ENCODE assay signal across 10 cellular contexts in genomic region chr19:47253467-47253881, GRCh38. TPM values are rescaled to one million over a fixed set of nuclear protein-coding genes. Genes with fewer than 3 reads are reported as not detected.
DNase-seq lines count a peak whose midpoint lies in the region; ATAC-seq, FAIRE-seq and TF ChIP-seq lines count a peak whose summit lies in the region.
"Had no signal": no experiment of that assay in that cellular context is flagged by ENCODE, and none has a peak within 500 bp of the region (broad histone marks: within the 10 kb centered on the region; RNA-seq: fewer than 3 reads in every experiment).

No MANE protein-coding gene starts in this region.

- H3K79me1 ChIP-seq in trophoblast cell (ENCODE audit: low read length): peaks cover 18% of the 10 kb centered on the region

- no peaks in the 10 kb centered on the region for H3K9me3 ChIP-seq in HAP-1
- no peaks in the 10 kb centered on the region for H3K9me3 ChIP-seq in trophoblast cell (ENCODE audit: insufficient read depth, low read depth, low read length)

- H3K27ac ChIP-seq in trophoblast cell (ENCODE audit: low read depth, low read length) (peak overlapping the region; percentile 67), coronary artery (no peak overlapping the region)

- H3K14ac ChIP-seq in trophoblast cell (ENCODE audit: low read length): no peak overlapping the region

- H3K18ac ChIP-seq in trophoblast cell (ENCODE audit: low read length): no peak overlapping the region

- no peak overlapping the region for H2AFZ ChIP-seq in trophoblast cell (ENCODE audit: insufficient read depth, low read length, poor library complexity)

- H3K4me1 ChIP-seq in HAP-1 (peaks cover 34% of the 10 kb centered on the region), trophoblast cell (ENCODE audit: control insufficient read depth in 1 of 2, insufficient read depth in 2 of 2, low read length in 2 of 2) (peaks cover 5 to 16% of the 10 kb centered on the region in 2 experiments)

- H4K12ac ChIP-seq in trophoblast cell (ENCODE audit: low read depth, low read length): no peak overlapping the region

- no CpG with 5 or more reads among the region's 3 CpGs for WGBS in trophoblast cell (ENCODE audit: extremely low coverage, insufficient coverage, insufficient read length)

- H3K36me3 ChIP-seq in HAP-1 (replicated peaks) (peaks cover 6% of the 10 kb centered on the region), trophoblast cell (ENCODE audit: control insufficient read depth in 1 of 2, insufficient read depth in 2 of 2, low read length in 2 of 2) (peaks cover 2 to 4% of the 10 kb centered on the region in 2 experiments)

- H3K4me2 ChIP-seq in trophoblast cell (ENCODE audit: low read length): no peak overlapping the region

- DNase-seq in HAP-1 (ENCODE audit: low spot score in 2 of 2): peak; percentile 75 to 91
- peak; percentile 74 for DNase-seq in RCC 7860 (ENCODE audit: low spot score)
- DNase-seq in epithelial cell of esophagus (ENCODE audit: low read depth): peak; percentile 89
- peak; percentile 84 to 94 for DNase-seq in trophoblast cell
- no peak for DNase-seq in SIG-M5 (lab: John Stamatoyannopoulos, UW)
- no peak for DNase-seq in coronary artery (ENCODE audit: low spot score)
- DNase-seq in stimulated activated CD4-positive, alpha-beta T cell treated with anti-CD3 and anti-CD28 coated beads, Interleukin-4, amount 100 ng/mL, for 1 hour: no peak
- DNase-seq: central memory CD4-positive, alpha-beta T cell; NCI-H69 had no signal

- no peak overlapping the region for H2BK5ac ChIP-seq in trophoblast cell (ENCODE audit: low read depth, low read length, poor library complexity)

- H3K4ac ChIP-seq in trophoblast cell (ENCODE audit: low read depth, low read length): no peak overlapping the region

- no peak overlapping the region for H2BK12ac ChIP-seq in trophoblast cell (ENCODE audit: low read length)

- no peak overlapping the region for H4K8ac ChIP-seq in trophoblast cell (ENCODE audit: low read depth, low read length)

- H3K4me3 ChIP-seq in HAP-1: no peak overlapping the region
- no peak overlapping the region for H3K4me3 ChIP-seq in epithelial cell of esophagus (ENCODE audit: low read length)
- H3K4me3 ChIP-seq in trophoblast cell (ENCODE audit: low read depth, low read length): no peak overlapping the region
- no peak overlapping the region for H3K4me3 ChIP-seq in coronary artery

- no peak overlapping the region for H2AK5ac ChIP-seq in trophoblast cell (ENCODE audit: low read length)

- FAIRE-seq in RCC 7860 (lab: Jason Lieb, UNC): peak; percentile 60

- H3K27me3 ChIP-seq in HAP-1 (ENCODE audit: low read depth) (no peaks in the 10 kb centered on the region), trophoblast cell (ENCODE audit: insufficient read depth, low read length) (no peaks in the 10 kb centered on the region)

- H4K91ac ChIP-seq in trophoblast cell (ENCODE audit: low read depth, low read length): no peak overlapping the region

- no peak overlapping the region for H3K9ac ChIP-seq in trophoblast cell (ENCODE audit: low read length)

- no peak for ATAC-seq in GM19455 (IDR thresholded peaks at IDR 0.05; ENCODE audit: unreplicated experiment)

- H3K23ac ChIP-seq in trophoblast cell (ENCODE audit: low read length): no peak overlapping the region

- H2BK120ac ChIP-seq in trophoblast cell (ENCODE audit: insufficient read depth, low read length, poor library complexity): no peak overlapping the region

- TF ChIP-seq CTCF in epithelial cell of esophagus (IDR thresholded peaks at IDR 0.05; ENCODE audit: insufficient read depth, low read depth, low read length, missing control alignments): no peak
- no peak for TF ChIP-seq CTCF in coronary artery (IDR thresholded peaks at IDR 0.05)

- in situ Hi-C loops in HAP-1 (cut with MboI; ENCODE audit: low sequenced_read_pairs): no loop called here

- peaks cover 10% of the 10 kb centered on the region for H3K79me2 ChIP-seq in trophoblast cell (ENCODE audit: control insufficient read depth, insufficient read depth, low read length, poor library complexity)

RNA-seq across cellular contexts. Expression of gene CCDC9, which starts 2.9 kb away (rescaled TPM):
- 57.9 and 62.1 TPM in 2 replicates for polyA plus RNA-seq in trophoblast cell (2013)

RNA-seq across cellular contexts. Expression of gene INAFM1, which starts 21.2 kb away (rescaled TPM):
- 13.7 and 14.5 TPM in 2 replicates for polyA plus RNA-seq in trophoblast cell (2013)

RNA-seq across cellular contexts. Expression of gene BBC3, which starts 22.5 kb away (rescaled TPM):
- polyA plus RNA-seq in trophoblast cell (2013): 11.7 and 11.8 TPM in 2 replicates

RNA-seq across cellular contexts. Expression of gene C5AR1, which starts 56.2 kb away (rescaled TPM):
- 0.19 and 0.35 TPM in 2 replicates for polyA plus RNA-seq in trophoblast cell (2013)

Comparison
In these comparisons a context has a peak if more than half of its experiments do, and no peak if none do; other contexts are left out.
1. DNase-seq: peak in HAP-1 (2 of 2), RCC 7860 (single experiment), epithelial cell of esophagus (single experiment) and trophoblast cell (2 of 2); none in SIG-M5 (single experiment), coronary artery (single experiment) and stimulated activated CD4-positive, alpha-beta T cell treated with anti-CD3 and anti-CD28 coated beads, Interleukin-4, amount 100 ng/mL, for 1 hour (single experiment).